ENCODE assay signal across 1 cellular context in the genomic region with DNA sequence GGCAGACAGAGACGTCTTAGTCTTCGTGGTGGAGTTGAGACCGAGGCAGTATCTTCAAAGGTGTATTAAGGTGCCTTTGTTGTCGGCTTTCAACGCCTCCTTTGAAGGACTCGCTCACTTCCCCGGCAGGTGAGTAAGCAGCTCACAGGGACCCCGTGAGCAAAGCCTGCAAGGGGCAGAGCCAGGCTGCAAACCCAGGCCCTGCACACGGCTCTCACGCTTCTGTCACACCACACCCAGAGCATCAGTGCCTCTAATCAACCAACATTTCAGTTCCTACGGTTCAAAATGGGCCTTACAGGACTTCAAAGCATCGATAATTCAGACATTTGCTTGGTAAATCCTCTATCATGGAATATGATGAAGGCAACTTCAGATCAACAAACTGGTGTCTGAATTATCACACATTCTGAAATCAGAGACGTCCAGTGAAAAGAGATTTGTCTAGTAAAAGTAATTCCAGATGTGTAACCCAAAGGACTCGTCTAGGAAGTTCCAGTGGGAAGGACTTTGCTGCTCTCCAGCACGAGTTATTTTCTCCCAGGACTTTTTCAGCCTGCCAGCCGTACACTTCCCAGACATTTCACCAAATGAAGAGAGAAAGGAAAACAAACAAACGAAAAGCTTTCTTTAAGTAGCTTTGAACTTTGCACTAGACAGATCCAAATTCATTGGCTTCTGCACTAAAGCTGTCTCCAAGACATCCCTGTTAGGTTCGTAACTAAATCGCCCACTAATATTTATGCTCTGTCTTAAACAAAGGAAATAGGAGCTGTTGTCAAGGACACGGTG.
TF ChIP-seq lines count a peak whose summit lies in the region.

No MANE protein-coding gene starts in this region.

TF ChIP-seq in IMR-90, 13 proteins besides CTCF, POLR2A, EP300 and RAD21 (continued from another document):
- no peak for TF ChIP-seq CHD1 (IDR thresholded peaks at IDR 0.05; ENCODE audit: low read depth, low read length)
- TF ChIP-seq MAZ (IDR thresholded peaks at IDR 0.05; ENCODE audit: borderline replicate concordance, low read depth, low read length) = no peak
- no peak for TF ChIP-seq CEBPB (IDR thresholded peaks at IDR 0.05; ENCODE audit: low read depth, low read length)
- no peak for TF ChIP-seq BHLHE40 (IDR thresholded peaks at IDR 0.05; ENCODE audit: low read depth, low read length)
- no peak for TF ChIP-seq MAFK (IDR thresholded peaks at IDR 0.05; ENCODE audit: low read depth, low read length)
- no peak for TF ChIP-seq SMC3 (IDR thresholded peaks at IDR 0.05; ENCODE audit: low read depth, low read length)
- TF ChIP-seq RCOR1 (IDR thresholded peaks at IDR 0.05; ENCODE audit: insufficient replicate concordance, low read length) = no peak
- no peak for TF ChIP-seq FOS (IDR thresholded peaks at IDR 0.05; ENCODE audit: low read depth, low read length)
- no peak for TF ChIP-seq USF2 (IDR thresholded peaks at IDR 0.05; ENCODE audit: low read depth, low read length)
- TF ChIP-seq RFX5 (IDR thresholded peaks at IDR 0.05; ENCODE audit: low read depth, low read length) = no peak
- no peak for TF ChIP-seq NFE2L2 (IDR thresholded peaks at IDR 0.05; ENCODE audit: low read depth, low read length)
